In genomic region chr5:151684690-151685361, GRCh38 we compare ENCODE assay signal across 8 cellular contexts. TPM values are rescaled to one million over a fixed set of nuclear protein-coding genes. Genes with fewer than 3 reads are reported as not detected.
A peak's percentile ranks its signal among the peaks of the same experiment; 100 is the strongest.
DNase-seq lines count a peak whose midpoint lies in the region; ATAC-seq and TF ChIP-seq lines count a peak whose summit lies in the region.

No MANE protein-coding gene starts in this region.

- H3K27me3 ChIP-seq in lower lobe of right lung (ENCODE audit: low read depth) (no peaks in the 10 kb centered on the region), vagina (no peaks in the 10 kb centered on the region)

- ATAC-seq in lower lobe of right lung (peak; percentile 72 to 78), HG02642 (IDR thresholded peaks at IDR 0.05; ENCODE audit: poor library complexity, unreplicated experiment) (no peak)

- DNase-seq in AG04449 (ENCODE audit: low read depth, low spot score), result peak; percentile 87
- peak; percentile 87 for DNase-seq in coronary artery (ENCODE audit: low spot score)
- DNase-seq in lower lobe of right lung, result no peak
- no peak for DNase-seq in vagina (ENCODE audit: extremely low spot score in 2 of 2)
- DNase-seq in stimulated activated CD4-positive, alpha-beta T cell treated with anti-CD3 and anti-CD28 coated beads, Interleukin-2, amount 100 ng/mL, for 24 hours, result no peak
- DNase-seq in GM19238 (ENCODE audit: insufficient read length, low spot score), result no peak

- H3K9me3 ChIP-seq in lower lobe of right lung, result no peaks in the 10 kb centered on the region
- H3K9me3 ChIP-seq in vagina, result no peaks in the 10 kb centered on the region

- TF ChIP-seq EP300 in Ishikawa (IDR thresholded peaks at IDR 0.05; ENCODE audit: borderline replicate concordance), result no peak

- peak overlapping the region; percentile 95 to 96 for H3K27ac ChIP-seq in coronary artery
- H3K27ac ChIP-seq in lower lobe of right lung, result peak overlapping the region; percentile 86
- H3K27ac ChIP-seq in vagina, result peak overlapping the region; percentile 94

- peak in 1 of 2 donors; percentile 41 for TF ChIP-seq POLR2A in vagina (IDR thresholded peaks at IDR 0.05)

- TF ChIP-seq RAD21 in Ishikawa (IDR thresholded peaks at IDR 0.05; ENCODE audit: low read depth), result no peak

- H3K36me3 ChIP-seq in lower lobe of right lung (peaks cover 4% of the 10 kb centered on the region), vagina (no peaks in the 10 kb centered on the region)

- CTCF ChIA-PET in AG04449 (lab: Yijun Ruan, JAX), result interaction anchor here (0.9 to 12.0 kb wide), 9 partner anchors 10 to 55 kb away, joined by 3 to 198 read pairs (median 6); no protein-coding TSS in a partner anchor

- TF ChIP-seq CTCF in AG04449 (IDR thresholded peaks at IDR 0.05; ENCODE audit: insufficient read depth, low read length, missing control alignments) (peak; percentile 26), coronary artery (IDR thresholded peaks at IDR 0.05) (no peak), lower lobe of right lung (IDR thresholded peaks at IDR 0.05) (peak; percentile 17), vagina (IDR thresholded peaks at IDR 0.05) (peak in 1 of 3 experiments; percentile 13)

- peak overlapping the region; percentile 100 for H3K4me3 ChIP-seq in AG04449 (ENCODE audit: low read depth, low read length)
- peak overlapping the region; percentile 87 for H3K4me3 ChIP-seq in coronary artery
- H3K4me3 ChIP-seq in lower lobe of right lung, result peak overlapping the region; percentile 61
- peak overlapping the region; percentile 76 to 77 for H3K4me3 ChIP-seq in vagina

- POLR2A ChIA-PET in AG04449 (lab: Yijun Ruan, JAX), result interaction anchor here (0.7 to 16.5 kb wide), 18 partner anchors 8 to 87 kb away, joined by 3 to 383 read pairs (median 5); partner anchors contain the start of gene G3BP1

- intact Hi-C loops in lower lobe of right lung (cut with DNase I), result no loop called here
- intact Hi-C loops in vagina (cut with DNase I), result no loop called here

- H3K4me1 ChIP-seq in lower lobe of right lung (peaks cover 58% of the 10 kb centered on the region), vagina (peaks cover 62% of the 10 kb centered on the region)

TF ChIP-seq in Ishikawa, 13 proteins besides CTCF, POLR2A, EP300 and RAD21:
- TF ChIP-seq TEAD4 (IDR thresholded peaks at IDR 0.05) (peak; percentile 54; the same call in 1 of the 2 replicates), REST (IDR thresholded peaks at IDR 0.05; ENCODE audit: low read depth) (no peak)

RNA-seq across cellular contexts. Expression of gene SPARC, which starts 1.9 kb away (rescaled TPM):
- total RNA-seq in lower lobe of right lung (904 TPM), vagina (273 TPM)

Comparison
In these comparisons a context has a peak if more than half of its experiments do, and no peak if none do; other contexts are left out.
1. DNase-seq: peak in AG04449 (single experiment) and coronary artery (single experiment); none in lower lobe of right lung (single experiment), vagina (0 of 2), stimulated activated CD4-positive, alpha-beta T cell treated with anti-CD3 and anti-CD28 coated beads, Interleukin-2, amount 100 ng/mL, for 24 hours (0 of 2) and GM19238 (single experiment).
2. Peak in every context shown above with its lines, with median percentiles within 50 percentile points of each other: H3K4me3 ChIP-seq and H3K27ac ChIP-seq.